In genomic region chr4:38860788-38861424, GRCh38 we compare ENCODE assay signal across 1 cellular context.
TF ChIP-seq lines count a peak whose summit lies in the region.

No MANE protein-coding gene starts in this region.

TF ChIP-seq in Ishikawa, 13 proteins besides CTCF, POLR2A, EP300 and RAD21 (continued from another document):
- TF ChIP-seq USF1 (IDR thresholded peaks at IDR 0.05): no peak
- TF ChIP-seq EGR1 (IDR thresholded peaks at IDR 0.05): no peak
- no peak for TF ChIP-seq MAX (IDR thresholded peaks at IDR 0.05)
- TF ChIP-seq TCF12 (IDR thresholded peaks at IDR 0.05; ENCODE audit: low read depth): no peak
- no peak for TF ChIP-seq TEAD4 (IDR thresholded peaks at IDR 0.05)
- TF ChIP-seq NFIC (IDR thresholded peaks at IDR 0.05): no peak
- TF ChIP-seq CREB1 (IDR thresholded peaks at IDR 0.05; ENCODE audit: low read depth): no peak
- TF ChIP-seq CEBPB (IDR thresholded peaks at IDR 0.05): no peak
